8 cellular contexts compared by ENCODE assay signal in genomic region chr7:29408841-29409243, GRCh38.
DNase-seq lines count a peak whose midpoint lies in the region; ATAC-seq and TF ChIP-seq lines count a peak whose summit lies in the region.

No MANE protein-coding gene starts in this region.

- CTCF ChIA-PET in activated CD4-positive, alpha-beta memory T cell treated with anti-CD3 and anti-CD28 coated beads, Interleukin-2, amount 10 ng/mL, durations not matched to agents 7 days and 5 days (lab: Charles Lee) = interaction anchor here (0.8 to 2.5 kb wide), 18 partner anchors 11 to 494 kb away, joined by 3 to 29 read pairs (median 4); no protein-coding TSS in a partner anchor

- no peak overlapping the region for H3K4me3 Mint-ChIP-seq in activated CD4-positive, alpha-beta memory T cell treated with anti-CD3 and anti-CD28 coated beads, Interleukin-2, amount 10 ng/mL, durations not matched to agents 7 days and 5 days

- DNase-seq in GM04504 (ENCODE audit: low read depth) (peak; percentile 64), NCI-H526 (lab: John Stamatoyannopoulos, UW) (peak; percentile 62 to 80), epidermal melanocyte (ENCODE audit: insufficient read length, low spot score) (peak; percentile 71), mucosa of gallbladder (ENCODE audit: low spot score) (peak; percentile 77), thyroid gland (peak; percentile 42 to 44)
- peak; percentile 44 for DNase-seq in activated CD4-positive, alpha-beta memory T cell treated with anti-CD3 and anti-CD28 coated beads, Interleukin-2, amount 10 ng/mL, durations not matched to agents 7 days and 5 days

- H3K9me3 Mint-ChIP-seq in activated CD4-positive, alpha-beta memory T cell treated with anti-CD3 and anti-CD28 coated beads, Interleukin-2, amount 10 ng/mL, durations not matched to agents 7 days and 5 days = no peaks in the 10 kb centered on the region

- TF ChIP-seq POLR2A in thyroid gland (IDR thresholded peaks at IDR 0.05) = no peak

- no peak overlapping the region for H3K4me3 ChIP-seq in thyroid gland (replicated peaks in 1 of 3)

- no peaks in the 10 kb centered on the region for H3K36me3 ChIP-seq in thyroid gland

- H3K36me3 Mint-ChIP-seq in activated CD4-positive, alpha-beta memory T cell treated with anti-CD3 and anti-CD28 coated beads, Interleukin-2, amount 10 ng/mL, durations not matched to agents 7 days and 5 days (ENCODE audit: low read depth) = no peaks in the 10 kb centered on the region

- peak; percentile 62 to 95 (median 78) for TF ChIP-seq CTCF in thyroid gland (IDR thresholded peaks at IDR 0.05)

- POLR2A ChIA-PET in activated CD4-positive, alpha-beta memory T cell treated with anti-CD3 and anti-CD28 coated beads, Interleukin-2, amount 10 ng/mL, durations not matched to agents 7 days and 5 days (lab: Charles Lee) = no interaction called here

- intact Hi-C loops in thyroid gland (cut with DNase I) = loop anchor here (5.0 to 10.0 kb wide), 3 partner anchors 222 to 487 kb away; no protein-coding TSS in a partner anchor

- no peaks in the 10 kb centered on the region for H3K27me3 ChIP-seq in thyroid gland

- no peak overlapping the region for H3K27ac Mint-ChIP-seq in activated CD4-positive, alpha-beta memory T cell treated with anti-CD3 and anti-CD28 coated beads, Interleukin-2, amount 10 ng/mL, durations not matched to agents 7 days and 5 days

- no peaks in the 10 kb centered on the region for H3K27me3 Mint-ChIP-seq in activated CD4-positive, alpha-beta memory T cell treated with anti-CD3 and anti-CD28 coated beads, Interleukin-2, amount 10 ng/mL, durations not matched to agents 7 days and 5 days

- no peaks in the 10 kb centered on the region for H3K9me3 ChIP-seq in thyroid gland

- no peaks in the 10 kb centered on the region for H3K4me1 ChIP-seq in thyroid gland

- ATAC-seq in HG03342 (IDR thresholded peaks at IDR 0.05; ENCODE audit: unreplicated experiment) (peak; percentile 65), HG03108 (IDR thresholded peaks at IDR 0.05; ENCODE audit: unreplicated experiment) (no peak)

- no peak overlapping the region for H3K27ac ChIP-seq in thyroid gland

- 24 to 27% methylated on average over 7 of the region's 7 CpGs for WGBS in thyroid gland, 2 donors

- no peaks in the 10 kb centered on the region for H3K4me1 Mint-ChIP-seq in activated CD4-positive, alpha-beta memory T cell treated with anti-CD3 and anti-CD28 coated beads, Interleukin-2, amount 10 ng/mL, durations not matched to agents 7 days and 5 days
